10 cellular contexts compared by ENCODE assay signal in the genomic region with DNA sequence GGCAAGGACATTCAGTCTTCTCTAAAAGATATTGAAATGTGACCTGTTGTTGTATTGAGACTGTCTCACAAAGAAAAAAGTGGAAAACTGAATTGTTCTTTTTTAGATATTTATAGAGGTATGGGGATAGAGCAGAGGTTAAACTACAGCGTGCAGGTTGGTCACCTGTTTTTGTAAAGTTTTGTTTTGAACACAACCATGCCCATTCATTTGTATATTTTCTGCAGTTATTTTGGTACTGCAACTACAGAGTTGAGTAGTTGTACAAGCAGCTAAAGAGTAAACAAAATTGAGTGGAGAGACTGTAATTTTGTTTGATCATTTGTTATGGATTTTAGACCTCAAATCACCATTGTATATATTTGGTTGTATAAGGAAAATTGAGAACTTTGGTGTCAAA. TPM values are rescaled to one million over a fixed set of nuclear protein-coding genes. Genes with fewer than 3 reads are reported as not detected.
DNase-seq lines count a peak whose midpoint lies in the region; ATAC-seq and TF ChIP-seq lines count a peak whose summit lies in the region.
"Had no signal": no experiment of that assay in that cellular context is flagged by ENCODE, and none has a peak within 500 bp of the region (broad histone marks: within the 10 kb centered on the region; RNA-seq: fewer than 3 reads in every experiment).

No MANE protein-coding gene starts in this region.

- ATAC-seq in GM18867 (IDR thresholded peaks at IDR 0.05; ENCODE audit: unreplicated experiment), result peak; percentile 91
- peak; percentile 85 for ATAC-seq in HG02981 (IDR thresholded peaks at IDR 0.05; ENCODE audit: unreplicated experiment)
- ATAC-seq in activated T-helper 17 cell treated with anti-CD3 and anti-CD28 coated beads, Interleukin-2, amount 50 U/mL, for 72 hours (replicated peaks), result peak; percentile 64
- no peak for ATAC-seq in SK-N-SH treated with all-trans-retinoic acid at 6 μM for 48 hours

- peak overlapping the region; percentile 25 for H3K27ac Mint-ChIP-seq in activated T-helper 17 cell treated with anti-CD3 and anti-CD28 coated beads, Interleukin-2, amount 50 U/mL, for 72 hours
- H3K27ac Mint-ChIP-seq: brain, nephron had no signal

- H3K4me1 Mint-ChIP-seq in activated T-helper 17 cell treated with anti-CD3 and anti-CD28 coated beads, Interleukin-2, amount 50 U/mL, for 72 hours, result peaks cover 16% of the 10 kb centered on the region

- peaks cover 94% of the 10 kb centered on the region for H3K36me3 Mint-ChIP-seq in activated T-helper 17 cell treated with anti-CD3 and anti-CD28 coated beads, Interleukin-2, amount 50 U/mL, for 72 hours (ENCODE audit: low read depth)

- DNase-seq in GM20000 (ENCODE audit: low spot score) (peak; percentile 25), foreskin fibroblast (no peak), NCI-H82 treated with DMSO at 0.1 percent for 48 hours (lab: John Stamatoyannopoulos, UW; ENCODE audit: unreplicated experiment) (no peak)
- DNase-seq: NCI-H1436 had no signal

- no peak for TF ChIP-seq CTCF in GM20000 (IDR thresholded peaks at IDR 0.05; ENCODE audit: extremely low read depth, missing control alignments)
- TF ChIP-seq CTCF in foreskin fibroblast (IDR thresholded peaks at IDR 0.05; ENCODE audit: low read depth, low read length), result no peak

- no peaks in the 10 kb centered on the region for H3K9me3 Mint-ChIP-seq in activated T-helper 17 cell treated with anti-CD3 and anti-CD28 coated beads, Interleukin-2, amount 50 U/mL, for 72 hours
- H3K9me3 Mint-ChIP-seq: brain, nephron had no signal

- H3K4me3 ChIP-seq in foreskin fibroblast (ENCODE audit: low read depth in 1 of 2, low read length in 2 of 2), result no peak overlapping the region

- peak overlapping the region; percentile 14 for H3K4me3 Mint-ChIP-seq in activated T-helper 17 cell treated with anti-CD3 and anti-CD28 coated beads, Interleukin-2, amount 50 U/mL, for 72 hours
- H3K4me3 Mint-ChIP-seq: brain, nephron had no signal

- no peaks in the 10 kb centered on the region for H3K27me3 Mint-ChIP-seq in activated T-helper 17 cell treated with anti-CD3 and anti-CD28 coated beads, Interleukin-2, amount 50 U/mL, for 72 hours
- H3K27me3 Mint-ChIP-seq: brain had no signal

TF ChIP-seq in SK-N-SH treated with all-trans-retinoic acid at 6 μM for 48 hours, 23 proteins besides CTCF, POLR2A, EP300 and RAD21:
- TF ChIP-seq CSDC2 (CRISPR knock-in tag; IDR thresholded peaks at IDR 0.05), result no peak
- no peak for TF ChIP-seq ISL1 (CRISPR knock-in tag; IDR thresholded peaks at IDR 0.05)
- TF ChIP-seq ZC3H10 (CRISPR knock-in tag; IDR thresholded peaks at IDR 0.05), result no peak
- TF ChIP-seq PPARA (CRISPR knock-in tag; IDR thresholded peaks at IDR 0.05; ENCODE audit: borderline replicate concordance), result no peak
- no peak for TF ChIP-seq ZFP30 (CRISPR knock-in tag; IDR thresholded peaks at IDR 0.05)
- TF ChIP-seq RARB (CRISPR knock-in tag; IDR thresholded peaks at IDR 0.05), result no peak
- TF ChIP-seq SNAI2 (CRISPR knock-in tag; IDR thresholded peaks at IDR 0.05), result no peak
- TF ChIP-seq ZNF8 (CRISPR knock-in tag; IDR thresholded peaks at IDR 0.05), result no peak
- no peak for TF ChIP-seq POU6F1 (CRISPR knock-in tag; IDR thresholded peaks at IDR 0.05; ENCODE audit: borderline replicate concordance, low read depth)
- TF ChIP-seq TCF4 (CRISPR knock-in tag; IDR thresholded peaks at IDR 0.05; ENCODE audit: borderline replicate concordance), result no peak
- TF ChIP-seq OSR1 (CRISPR knock-in tag; IDR thresholded peaks at IDR 0.05), result no peak
- TF ChIP-seq BACH2 (CRISPR knock-in tag; IDR thresholded peaks at IDR 0.05; ENCODE audit: borderline replicate concordance), result no peak
- no peak for TF ChIP-seq ESRRG (CRISPR knock-in tag; IDR thresholded peaks at IDR 0.05)
- TF ChIP-seq, protein P1, sequence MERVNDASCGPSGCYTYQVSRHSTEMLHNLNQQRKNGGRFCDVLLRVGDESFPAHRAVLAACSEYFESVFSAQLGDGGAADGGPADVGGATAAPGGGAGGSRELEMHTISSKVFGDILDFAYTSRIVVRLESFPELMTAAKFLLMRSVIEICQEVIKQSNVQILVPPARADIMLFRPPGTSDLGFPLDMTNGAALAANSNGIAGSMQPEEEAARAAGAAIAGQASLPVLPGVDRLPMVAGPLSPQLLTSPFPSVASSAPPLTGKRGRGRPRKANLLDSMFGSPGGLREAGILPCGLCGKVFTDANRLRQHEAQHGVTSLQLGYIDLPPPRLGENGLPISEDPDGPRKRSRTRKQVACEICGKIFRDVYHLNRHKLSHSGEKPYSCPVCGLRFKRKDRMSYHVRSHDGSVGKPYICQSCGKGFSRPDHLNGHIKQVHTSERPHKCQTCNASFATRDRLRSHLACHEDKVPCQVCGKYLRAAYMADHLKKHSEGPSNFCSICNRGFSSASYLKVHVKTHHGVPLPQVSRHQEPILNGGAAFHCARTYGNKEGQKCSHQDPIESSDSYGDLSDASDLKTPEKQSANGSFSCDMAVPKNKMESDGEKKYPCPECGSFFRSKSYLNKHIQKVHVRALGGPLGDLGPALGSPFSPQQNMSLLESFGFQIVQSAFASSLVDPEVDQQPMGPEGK (CRISPR knock-in tag; IDR thresholded peaks at IDR 0.05; ENCODE audit: borderline replicate concordance), result no peak
- no peak for TF ChIP-seq ZFP3 (CRISPR knock-in tag; IDR thresholded peaks at IDR 0.05)
- no peak for TF ChIP-seq ZNF565 (CRISPR knock-in tag; conservative IDR thresholded peaks at IDR 0.05; ENCODE audit: low read depth)

RNA-seq across cellular contexts. Expression of gene EED, which starts 11.3 kb away (rescaled TPM):
- 10 to 100 TPM; 78.2 to 89.2 TPM for total RNA-seq in activated T-helper 17 cell treated with anti-CD3 and anti-CD28 coated beads, Interleukin-2, amount 50 U/mL, for 72 hours

RNA-seq across cellular contexts. Expression of gene HIKESHI, which starts 46.1 kb away (rescaled TPM):
- 10 to 100 TPM; 36.2 to 48.1 TPM for total RNA-seq in activated T-helper 17 cell treated with anti-CD3 and anti-CD28 coated beads, Interleukin-2, amount 50 U/mL, for 72 hours
